ENCODE assay signal across 27 cellular contexts in genomic region chr4:149211961-149212360, GRCh38.
DNase-seq lines count a peak whose midpoint lies in the region; ATAC-seq, FAIRE-seq and TF ChIP-seq lines count a peak whose summit lies in the region.
"Had no signal": no experiment of that assay in that cellular context is flagged by ENCODE, and none has a peak within 500 bp of the region (broad histone marks: within the 10 kb centered on the region; RNA-seq: fewer than 3 reads in every experiment).

No MANE protein-coding gene starts in this region.

- H3K9me3 Mint-ChIP-seq in astrocyte (ENCODE audit: unreplicated experiment) (no peaks in the 10 kb centered on the region), GM23338 (no peaks in the 10 kb centered on the region; the same call in 2 of the 3 replicates)

- H3K9me2 ChIP-seq in SK-N-SH = no peaks in the 10 kb centered on the region
- no peaks in the 10 kb centered on the region for H3K9me2 ChIP-seq in GM23338 (ENCODE audit: insufficient read depth)

- no peaks in the 10 kb centered on the region for H4K20me1 ChIP-seq in SK-N-SH (ENCODE audit: insufficient read depth)
- H4K20me1 ChIP-seq in astrocyte (ENCODE audit: insufficient read depth, low read length) = no peaks in the 10 kb centered on the region
- H4K20me1 ChIP-seq in GM23338 (replicated peaks; ENCODE audit: insufficient read depth) = no peaks in the 10 kb centered on the region
- H4K20me1 ChIP-seq: BLaER1 had no signal

- TF ChIP-seq CTCF in SK-N-SH (IDR thresholded peaks at IDR 0.05) (no peak), astrocyte (IDR thresholded peaks at IDR 0.05; ENCODE audit: insufficient read depth, low read depth, low read length) (no peak), GM23338 (conservative IDR thresholded peaks at IDR 0.05; ENCODE audit: low read depth in 2 of 2) (no peak)

- no peaks in the 10 kb centered on the region for H3K4me1 Mint-ChIP-seq in astrocyte (ENCODE audit: low read depth, unreplicated experiment)
- H3K4me1 Mint-ChIP-seq in GM23338 = peaks cover 6% of the 10 kb centered on the region; the same call in 2 of the 3 replicates
- H3K4me1 Mint-ChIP-seq: CD14-positive monocyte; CD4-positive, alpha-beta memory T cell; CD4-positive, CD25-positive, alpha-beta regulatory T cell; CD8-positive, alpha-beta memory T cell had no signal

- FAIRE-seq in astrocyte (lab: Jason Lieb, UNC) = peak; percentile 70
- FAIRE-seq: A549, GM12878, GM12892, GM18507 had no signal

- TF ChIP-seq RAD21 in SK-N-SH (IDR thresholded peaks at IDR 0.05; ENCODE audit: low read length) = no peak

- H3K27me3 ChIP-seq in SK-N-SH (ENCODE audit: insufficient read depth) (no peaks in the 10 kb centered on the region), astrocyte (ENCODE audit: insufficient read depth, low read length) (no peaks in the 10 kb centered on the region), GM23338 (ENCODE audit: insufficient read depth) (no peaks in the 10 kb centered on the region)
- H3K27me3 ChIP-seq: BE2C, BLaER1 had no signal

- H2AFZ ChIP-seq in SK-N-SH (ENCODE audit: low read depth) (no peak overlapping the region), astrocyte (ENCODE audit: low read depth, low read length) (no peak overlapping the region), GM23338 (no peak overlapping the region)

- H3F3A ChIP-seq in SK-N-SH (replicated peaks; ENCODE audit: insufficient read depth) = peaks cover 5% of the 10 kb centered on the region
- H3F3A ChIP-seq in GM23338 (replicated peaks; ENCODE audit: low read depth) = no peaks in the 10 kb centered on the region

- H3K27ac ChIP-seq in SK-N-SH (ENCODE audit: low read depth in 2 of 2, low read length in 1 of 2) = no peak overlapping the region
- no peak overlapping the region for H3K27ac ChIP-seq in astrocyte (ENCODE audit: low read depth, low read length)
- no peak overlapping the region for H3K27ac ChIP-seq in GM23338 (ENCODE audit: low read depth)
- H3K27ac ChIP-seq: 22Rv1, A549, BLaER1 had no signal

- no peak for TF ChIP-seq EP300 in SK-N-SH (IDR thresholded peaks at IDR 0.05; ENCODE audit: borderline replicate concordance in 1 of 2, low read depth in 1 of 2, low read length in 1 of 2)

- DNase-seq in SK-N-SH (no peak), NCI-H1694 (lab: John Stamatoyannopoulos, UW) (peak; percentile 39), astrocyte (ENCODE audit: low read depth) (peak; percentile 60), SHP77 (lab: John Stamatoyannopoulos, UW) (no peak), NCI-H2196 (lab: John Stamatoyannopoulos, UW; ENCODE audit: unreplicated experiment) (no peak), GM23338 (ENCODE audit: low spot score) (no peak)
- DNase-seq: BE2C; C1 segment of cervical spinal cord; CD4-positive, alpha-beta memory T cell; CD4-positive, CD25-positive, alpha-beta regulatory T cell; CD8-positive, alpha-beta memory T cell; COR-L47; DMS 273 treated with DMSO at 0.1 percent for 48 hours; DMS153; DMS53; DMS79; DND-41; EL; GDM1 had no signal

- H3K9ac ChIP-seq in SK-N-SH (no peak overlapping the region), astrocyte (ENCODE audit: low read length) (no peak overlapping the region)
- H3K9ac ChIP-seq: BLaER1 had no signal

- H3K4me3 ChIP-seq in SK-N-SH (ENCODE audit: low read depth in 2 of 2, low read length in 1 of 2) = no peak overlapping the region
- no peak overlapping the region for H3K4me3 ChIP-seq in astrocyte (ENCODE audit: insufficient read depth, low read depth, low read length)
- H3K4me3 ChIP-seq in GM23338 = no peak overlapping the region
- H3K4me3 ChIP-seq: A549, BLaER1, GM12878 had no signal

- no peaks in the 10 kb centered on the region for H3K36me3 Mint-ChIP-seq in astrocyte (ENCODE audit: low read depth, unreplicated experiment)
- no peaks in the 10 kb centered on the region for H3K36me3 Mint-ChIP-seq in GM23338 (ENCODE audit: low read depth)
- H3K36me3 Mint-ChIP-seq: CD14-positive monocyte; CD4-positive, alpha-beta memory T cell; CD4-positive, CD25-positive, alpha-beta regulatory T cell; CD8-positive, alpha-beta memory T cell had no signal

- H3K4me3 Mint-ChIP-seq in astrocyte (ENCODE audit: unreplicated experiment) = no peak overlapping the region
- H3K4me3 Mint-ChIP-seq in GM23338 = no peak overlapping the region
- H3K4me3 Mint-ChIP-seq: CD14-positive monocyte; CD4-positive, alpha-beta memory T cell; CD4-positive, CD25-positive, alpha-beta regulatory T cell; CD8-positive, alpha-beta memory T cell had no signal

- H3K4me1 ChIP-seq in SK-N-SH (ENCODE audit: control insufficient read depth in 1 of 2, insufficient read depth in 2 of 2, low read depth in 1 of 2, low read length in 1 of 2) = no peaks in the 10 kb centered on the region
- H3K4me1 ChIP-seq in astrocyte (ENCODE audit: insufficient read depth, low read length) = no peaks in the 10 kb centered on the region
- no peaks in the 10 kb centered on the region for H3K4me1 ChIP-seq in GM23338 (ENCODE audit: insufficient read depth)
- H3K4me1 ChIP-seq: A549, BE2C, BLaER1 had no signal

- H3K79me2 ChIP-seq in SK-N-SH (ENCODE audit: insufficient read depth) (no peaks in the 10 kb centered on the region), astrocyte (ENCODE audit: insufficient read depth, low read length) (no peaks in the 10 kb centered on the region), GM23338 (replicated peaks; ENCODE audit: insufficient read depth) (no peaks in the 10 kb centered on the region)

- H3K4me2 ChIP-seq in SK-N-SH (no peak overlapping the region), astrocyte (ENCODE audit: low read length) (no peak overlapping the region), GM23338 (no peak overlapping the region)
- H3K4me2 ChIP-seq: A549, BLaER1 had no signal

- H3K9me3 ChIP-seq in SK-N-SH (peaks cover 3% of the 10 kb centered on the region; the same call in 1 of the 2 replicates), astrocyte (ENCODE audit: insufficient read depth, low read depth, low read length) (no peaks in the 10 kb centered on the region)
- H3K9me3 ChIP-seq: A549, BE2C, BLaER1 had no signal

- POLR2A ChIA-PET in SK-N-SH (lab: Yijun Ruan, JAX) = no interaction called here

- ATAC-seq in SK-N-SH treated with all-trans-retinoic acid at 6 μM for 48 hours (peak; percentile 45; the same call in 2 of the 3 replicates), GM23338 (no peak)
- ATAC-seq: A549, GM12878 had no signal

- no peaks in the 10 kb centered on the region for H3K36me3 ChIP-seq in SK-N-SH (replicated peaks in 1 of 2; ENCODE audit: control insufficient read depth in 1 of 2, insufficient read depth in 2 of 2, low read length in 1 of 2)
- no peaks in the 10 kb centered on the region for H3K36me3 ChIP-seq in astrocyte (ENCODE audit: insufficient read depth, low read length)
- H3K36me3 ChIP-seq in GM23338 (ENCODE audit: insufficient read depth) = no peaks in the 10 kb centered on the region
- H3K36me3 ChIP-seq: BE2C, BLaER1 had no signal

- CTCF ChIA-PET in SK-N-SH (lab: Yijun Ruan, JAX) = no interaction called here

- H3K27ac Mint-ChIP-seq in astrocyte (ENCODE audit: unreplicated experiment) (no peak overlapping the region), GM23338 (no peak overlapping the region)
- H3K27ac Mint-ChIP-seq: CD14-positive monocyte; CD4-positive, alpha-beta memory T cell; CD4-positive, CD25-positive, alpha-beta regulatory T cell; CD8-positive, alpha-beta memory T cell had no signal

- no peaks in the 10 kb centered on the region for H3K27me3 Mint-ChIP-seq in astrocyte (ENCODE audit: low read depth, unreplicated experiment)
- H3K27me3 Mint-ChIP-seq in GM23338 (ENCODE audit: insufficient read depth, low read depth, poor library complexity) = no peaks in the 10 kb centered on the region
- H3K27me3 Mint-ChIP-seq: CD4-positive, alpha-beta memory T cell; CD4-positive, CD25-positive, alpha-beta regulatory T cell; CD8-positive, alpha-beta memory T cell had no signal

- 13% methylated on average over 1 of the region's 1 CpG for WGBS in SK-N-SH (ENCODE audit: low lambda C conversion rate)

TF ChIP-seq in SK-N-SH treated with all-trans-retinoic acid at 6 μM for 48 hours, 23 proteins besides CTCF, POLR2A, EP300 and RAD21:
- TF ChIP-seq TOX (CRISPR knock-in tag; IDR thresholded peaks at IDR 0.05; ENCODE audit: borderline replicate concordance) = peak; percentile 33; the same call in 1 of the 2 replicates
- no peak for TF ChIP-seq ESRRG (CRISPR knock-in tag; IDR thresholded peaks at IDR 0.05)

TF ChIP-seq in SK-N-SH, 30 proteins besides CTCF, POLR2A, EP300 and RAD21 (continues in another document):
- TF ChIP-seq SMC3 (IDR thresholded peaks at IDR 0.05; ENCODE audit: low read depth, low read length) = no peak
- no peak for TF ChIP-seq ZBTB33 (IDR thresholded peaks at IDR 0.05; ENCODE audit: borderline replicate concordance, low read depth)
- no peak for TF ChIP-seq CHD2 (IDR thresholded peaks at IDR 0.05; ENCODE audit: low read length, partially characterized antibody)

TF ChIP-seq in GM23338, 12 proteins besides CTCF, POLR2A, EP300 and RAD21 (continues in another document):
- TF ChIP-seq ZNF114 (CRISPR knock-in tag; IDR thresholded peaks at IDR 0.05) (no peak), CREB1 (CRISPR knock-in tag; IDR thresholded peaks at IDR 0.05; ENCODE audit: low read depth) (no peak), EZH2phosphoT487 (IDR thresholded peaks at IDR 0.05; ENCODE audit: unreplicated experiment) (no peak), EZH2 (IDR thresholded peaks at IDR 0.05; ENCODE audit: low read depth, unreplicated experiment) (no peak), ETS1 (IDR thresholded peaks at IDR 0.05) (no peak), NANOG (IDR thresholded peaks at IDR 0.05; ENCODE audit: borderline replicate concordance) (no peak), JUNB (IDR thresholded peaks at IDR 0.05; ENCODE audit: unreplicated experiment) (no peak)

Comparison
In these comparisons a context has a peak if more than half of its experiments do, and no peak if none do; other contexts are left out.
1. DNase-seq: peak in NCI-H1694 (single experiment) and astrocyte (single experiment); none in SK-N-SH (single experiment), SHP77 (0 of 2), NCI-H2196 (single experiment) and GM23338 (single experiment).